ENCODE assay signal across 1 cellular context in the genomic region with DNA sequence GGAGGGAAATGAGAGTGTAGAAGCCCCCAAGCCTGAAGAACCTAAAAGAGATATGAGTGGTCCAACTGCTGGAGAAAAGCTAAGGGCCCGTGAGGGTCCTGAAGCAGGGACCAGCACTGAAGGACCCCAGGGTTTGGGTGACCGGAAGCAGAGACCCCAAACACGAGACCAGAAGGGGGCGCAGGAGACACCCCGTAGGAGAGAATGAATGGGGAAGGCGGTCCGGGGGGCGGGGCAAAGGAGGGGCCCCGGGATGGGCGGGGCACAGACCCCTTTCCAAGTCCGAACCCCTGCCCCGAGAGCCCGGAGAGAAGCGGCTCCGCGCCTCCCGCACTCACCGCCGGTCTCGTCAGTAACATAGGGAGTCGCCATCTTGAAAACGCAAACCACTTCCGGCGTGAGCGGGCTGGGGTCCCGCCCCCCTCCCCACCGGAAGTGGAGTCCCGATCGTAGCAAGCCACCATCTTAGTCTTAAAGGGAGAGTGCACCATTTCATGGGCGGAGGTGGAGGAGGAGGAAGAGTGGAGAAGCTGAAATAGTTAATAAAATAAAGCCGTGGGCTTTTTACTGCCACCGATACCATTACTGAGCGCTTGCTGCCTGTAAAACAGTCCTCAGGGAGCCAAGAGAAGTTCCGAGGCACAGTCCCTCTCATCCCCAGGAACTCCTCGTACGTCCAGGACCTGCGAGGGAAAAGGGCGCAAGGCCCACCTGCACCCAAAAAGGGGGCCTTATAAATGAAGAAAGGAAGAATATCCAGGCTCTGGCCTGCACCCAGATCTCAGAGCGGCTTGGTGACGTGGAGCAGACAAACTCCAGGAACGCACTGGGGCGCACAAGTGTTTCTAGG.
TF ChIP-seq lines count a peak whose summit lies in the region.

No MANE protein-coding gene starts in this region.

TF ChIP-seq in K562, 482 proteins besides CTCF, POLR2A, EP300 and RAD21 (continued from another document and continues in another):
- TF ChIP-seq, protein P1, sequence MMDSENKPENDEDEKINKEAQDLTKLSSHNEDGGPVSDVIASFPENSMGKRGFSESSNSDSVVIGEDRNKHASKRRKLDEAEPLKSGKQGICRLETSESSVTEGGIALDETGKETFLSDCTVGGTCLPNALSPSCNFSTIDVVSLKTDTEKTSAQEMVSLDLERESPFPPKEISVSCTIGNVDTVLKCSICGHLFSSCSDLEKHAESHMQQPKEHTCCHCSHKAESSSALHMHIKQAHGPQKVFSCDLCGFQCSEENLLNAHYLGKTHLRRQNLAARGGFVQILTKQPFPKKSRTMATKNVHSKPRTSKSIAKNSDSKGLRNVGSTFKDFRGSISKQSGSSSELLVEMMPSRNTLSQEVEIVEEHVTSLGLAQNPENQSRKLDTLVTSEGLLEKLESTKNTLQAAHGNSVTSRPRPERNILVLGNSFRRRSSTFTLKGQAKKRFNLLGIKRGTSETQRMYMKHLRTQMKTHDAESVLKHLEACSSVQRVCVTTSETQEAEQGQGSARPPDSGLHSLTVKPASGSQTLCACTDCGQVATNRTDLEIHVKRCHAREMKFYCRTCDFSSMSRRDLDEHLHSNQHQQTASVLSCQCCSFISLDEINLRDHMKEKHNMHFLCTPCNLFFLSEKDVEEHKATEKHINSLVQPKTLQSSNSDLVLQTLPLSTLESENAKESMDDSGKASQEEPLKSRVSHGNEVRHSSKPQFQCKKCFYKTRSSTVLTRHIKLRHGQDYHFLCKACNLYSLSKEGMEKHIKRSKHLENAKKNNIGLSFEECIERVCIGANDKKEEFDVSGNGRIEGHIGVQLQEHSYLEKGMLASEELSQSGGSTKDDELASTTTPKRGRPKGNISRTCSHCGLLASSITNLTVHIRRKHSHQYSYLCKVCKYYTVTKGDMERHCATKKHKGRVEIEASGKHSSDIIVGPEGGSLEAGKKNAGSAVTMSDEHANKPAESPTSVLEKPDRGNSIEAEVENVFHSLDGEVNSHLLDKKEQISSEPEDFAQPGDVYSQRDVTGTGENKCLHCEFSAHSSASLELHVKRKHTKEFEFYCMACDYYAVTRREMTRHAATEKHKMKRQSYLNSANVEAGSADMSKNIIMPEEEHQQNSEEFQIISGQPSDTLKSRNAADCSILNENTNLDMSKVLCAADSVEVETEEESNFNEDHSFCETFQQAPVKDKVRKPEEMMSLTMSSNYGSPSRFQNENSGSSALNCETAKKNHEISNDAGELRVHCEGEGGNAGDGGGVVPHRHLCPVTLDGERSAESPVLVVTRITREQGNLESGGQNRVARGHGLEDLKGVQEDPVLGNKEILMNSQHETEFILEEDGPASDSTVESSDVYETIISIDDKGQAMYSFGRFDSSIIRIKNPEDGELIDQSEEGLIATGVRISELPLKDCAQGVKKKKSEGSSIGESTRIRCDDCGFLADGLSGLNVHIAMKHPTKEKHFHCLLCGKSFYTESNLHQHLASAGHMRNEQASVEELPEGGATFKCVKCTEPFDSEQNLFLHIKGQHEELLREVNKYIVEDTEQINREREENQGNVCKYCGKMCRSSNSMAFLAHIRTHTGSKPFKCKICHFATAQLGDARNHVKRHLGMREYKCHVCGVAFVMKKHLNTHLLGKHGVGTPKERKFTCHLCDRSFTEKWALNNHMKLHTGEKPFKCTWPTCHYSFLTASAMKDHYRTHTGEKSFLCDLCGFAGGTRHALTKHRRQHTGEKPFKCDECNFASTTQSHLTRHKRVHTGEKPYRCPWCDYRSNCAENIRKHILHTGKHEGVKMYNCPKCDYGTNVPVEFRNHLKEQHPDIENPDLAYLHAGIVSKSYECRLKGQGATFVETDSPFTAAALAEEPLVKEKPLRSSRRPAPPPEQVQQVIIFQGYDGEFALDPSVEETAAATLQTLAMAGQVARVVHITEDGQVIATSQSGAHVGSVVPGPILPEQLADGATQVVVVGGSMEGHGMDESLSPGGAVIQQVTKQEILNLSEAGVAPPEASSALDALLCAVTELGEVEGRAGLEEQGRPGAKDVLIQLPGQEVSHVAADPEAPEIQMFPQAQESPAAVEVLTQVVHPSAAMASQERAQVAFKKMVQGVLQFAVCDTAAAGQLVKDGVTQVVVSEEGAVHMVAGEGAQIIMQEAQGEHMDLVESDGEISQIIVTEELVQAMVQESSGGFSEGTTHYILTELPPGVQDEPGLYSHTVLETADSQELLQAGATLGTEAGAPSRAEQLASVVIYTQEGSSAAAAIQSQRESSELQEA (IDR thresholded peaks at IDR 0.05; ENCODE audit: low read depth) = 0 out of 2 replicates have a peak, but pooled peaks have one; percentile 16
- TF ChIP-seq, protein P2, sequence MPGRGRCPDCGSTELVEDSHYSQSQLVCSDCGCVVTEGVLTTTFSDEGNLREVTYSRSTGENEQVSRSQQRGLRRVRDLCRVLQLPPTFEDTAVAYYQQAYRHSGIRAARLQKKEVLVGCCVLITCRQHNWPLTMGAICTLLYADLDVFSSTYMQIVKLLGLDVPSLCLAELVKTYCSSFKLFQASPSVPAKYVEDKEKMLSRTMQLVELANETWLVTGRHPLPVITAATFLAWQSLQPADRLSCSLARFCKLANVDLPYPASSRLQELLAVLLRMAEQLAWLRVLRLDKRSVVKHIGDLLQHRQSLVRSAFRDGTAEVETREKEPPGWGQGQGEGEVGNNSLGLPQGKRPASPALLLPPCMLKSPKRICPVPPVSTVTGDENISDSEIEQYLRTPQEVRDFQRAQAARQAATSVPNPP (IDR thresholded peaks at IDR 0.05; ENCODE audit: borderline replicate concordance, insufficient read depth, insufficient read length) = no peak
- 0 out of 2 replicates have a peak, but pooled peaks have one; percentile 33 for TF ChIP-seq RNF2 (IDR thresholded peaks at IDR 0.05)
- TF ChIP-seq MCM5 (IDR thresholded peaks at IDR 0.05; ENCODE audit: low read depth) = no peak
- peak; percentile 51 for TF ChIP-seq NCOA4 (IDR thresholded peaks at IDR 0.05; ENCODE audit: partially characterized antibody)
- 0 out of 2 replicates have a peak, but pooled peaks have one; percentile 11 for TF ChIP-seq PML (IDR thresholded peaks at IDR 0.05; ENCODE audit: low read length)
- TF ChIP-seq EHMT2 (IDR thresholded peaks at IDR 0.05) = no peak
- no peak for TF ChIP-seq NFXL1 (CRISPR knock-in tag; IDR thresholded peaks at IDR 0.05)
- TF ChIP-seq CBFB (CRISPR knock-in tag; IDR thresholded peaks at IDR 0.05) = no peak
- TF ChIP-seq SP1 (CRISPR knock-in tag; IDR thresholded peaks at IDR 0.05) = peak; percentile 46
- TF ChIP-seq, protein P3, sequence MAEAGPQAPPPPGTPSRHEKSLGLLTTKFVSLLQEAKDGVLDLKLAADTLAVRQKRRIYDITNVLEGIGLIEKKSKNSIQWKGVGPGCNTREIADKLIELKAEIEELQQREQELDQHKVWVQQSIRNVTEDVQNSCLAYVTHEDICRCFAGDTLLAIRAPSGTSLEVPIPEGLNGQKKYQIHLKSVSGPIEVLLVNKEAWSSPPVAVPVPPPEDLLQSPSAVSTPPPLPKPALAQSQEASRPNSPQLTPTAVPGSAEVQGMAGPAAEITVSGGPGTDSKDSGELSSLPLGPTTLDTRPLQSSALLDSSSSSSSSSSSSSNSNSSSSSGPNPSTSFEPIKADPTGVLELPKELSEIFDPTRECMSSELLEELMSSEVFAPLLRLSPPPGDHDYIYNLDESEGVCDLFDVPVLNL (CRISPR knock-in tag; IDR thresholded peaks at IDR 0.05; ENCODE audit: low read depth) = no peak
- TF ChIP-seq ZNF75A (CRISPR knock-in tag; IDR thresholded peaks at IDR 0.05) = no peak
- TF ChIP-seq YBX1 (IDR thresholded peaks at IDR 0.05) = no peak
- no peak for TF ChIP-seq HMGN3 (IDR thresholded peaks at IDR 0.05; ENCODE audit: borderline replicate concordance, extremely low read depth, insufficient read length, low read depth, low read length)
- TF ChIP-seq BRD4 (IDR thresholded peaks at IDR 0.05) = peak; percentile 59; the same call in 1 of the 2 replicates
- peak; percentile 44; the same call in 1 of the 2 replicates for TF ChIP-seq RBFOX2 (IDR thresholded peaks at IDR 0.05; ENCODE audit: low read depth, low read length)
- TF ChIP-seq, protein P4, sequence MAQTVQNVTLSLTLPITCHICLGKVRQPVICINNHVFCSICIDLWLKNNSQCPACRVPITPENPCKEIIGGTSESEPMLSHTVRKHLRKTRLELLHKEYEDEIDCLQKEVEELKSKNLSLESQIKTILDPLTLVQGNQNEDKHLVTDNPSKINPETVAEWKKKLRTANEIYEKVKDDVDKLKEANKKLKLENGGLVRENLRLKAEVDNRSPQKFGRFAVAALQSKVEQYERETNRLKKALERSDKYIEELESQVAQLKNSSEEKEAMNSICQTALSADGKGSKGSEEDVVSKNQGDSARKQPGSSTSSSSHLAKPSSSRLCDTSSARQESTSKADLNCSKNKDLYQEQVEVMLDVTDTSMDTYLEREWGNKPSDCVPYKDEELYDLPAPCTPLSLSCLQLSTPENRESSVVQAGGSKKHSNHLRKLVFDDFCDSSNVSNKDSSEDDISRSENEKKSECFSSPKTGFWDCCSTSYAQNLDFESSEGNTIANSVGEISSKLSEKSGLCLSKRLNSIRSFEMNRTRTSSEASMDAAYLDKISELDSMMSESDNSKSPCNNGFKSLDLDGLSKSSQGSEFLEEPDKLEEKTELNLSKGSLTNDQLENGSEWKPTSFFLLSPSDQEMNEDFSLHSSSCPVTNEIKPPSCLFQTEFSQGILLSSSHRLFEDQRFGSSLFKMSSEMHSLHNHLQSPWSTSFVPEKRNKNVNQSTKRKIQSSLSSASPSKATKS (CRISPR knock-in tag; IDR thresholded peaks at IDR 0.05) = no peak
- no peak for TF ChIP-seq ZNF436 (CRISPR knock-in tag; IDR thresholded peaks at IDR 0.05)
- TF ChIP-seq, protein P5, sequence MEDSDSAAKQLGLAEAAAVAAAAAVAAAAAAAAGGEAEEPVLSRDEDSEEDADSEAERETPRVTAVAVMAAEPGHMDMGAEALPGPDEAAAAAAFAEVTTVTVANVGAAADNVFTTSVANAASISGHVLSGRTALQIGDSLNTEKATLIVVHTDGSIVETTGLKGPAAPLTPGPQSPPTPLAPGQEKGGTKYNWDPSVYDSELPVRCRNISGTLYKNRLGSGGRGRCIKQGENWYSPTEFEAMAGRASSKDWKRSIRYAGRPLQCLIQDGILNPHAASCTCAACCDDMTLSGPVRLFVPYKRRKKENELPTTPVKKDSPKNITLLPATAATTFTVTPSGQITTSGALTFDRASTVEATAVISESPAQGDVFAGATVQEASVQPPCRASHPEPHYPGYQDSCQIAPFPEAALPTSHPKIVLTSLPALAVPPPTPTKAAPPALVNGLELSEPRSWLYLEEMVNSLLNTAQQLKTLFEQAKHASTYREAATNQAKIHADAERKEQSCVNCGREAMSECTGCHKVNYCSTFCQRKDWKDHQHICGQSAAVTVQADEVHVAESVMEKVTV (CRISPR knock-in tag; IDR thresholded peaks at IDR 0.05) = no peak
- peak; percentile 71; the same call in 1 of the 2 replicates for TF ChIP-seq HDAC2 (IDR thresholded peaks at IDR 0.05)
- TF ChIP-seq CBX3 (IDR thresholded peaks at IDR 0.05; ENCODE audit: borderline replicate concordance in 1 of 2, low read length in 2 of 2) = no peak; a peak in 1 of 3 replicates
- TF ChIP-seq BCL6 (CRISPR knock-in tag; IDR thresholded peaks at IDR 0.05) = no peak
- TF ChIP-seq CREB1 (IDR thresholded peaks at IDR 0.05) = no peak
- TF ChIP-seq CREB1 (CRISPR knock-in tag; IDR thresholded peaks at IDR 0.05) = peak; percentile 44; the same call in 1 of the 2 replicates
- TF ChIP-seq, protein P6, sequence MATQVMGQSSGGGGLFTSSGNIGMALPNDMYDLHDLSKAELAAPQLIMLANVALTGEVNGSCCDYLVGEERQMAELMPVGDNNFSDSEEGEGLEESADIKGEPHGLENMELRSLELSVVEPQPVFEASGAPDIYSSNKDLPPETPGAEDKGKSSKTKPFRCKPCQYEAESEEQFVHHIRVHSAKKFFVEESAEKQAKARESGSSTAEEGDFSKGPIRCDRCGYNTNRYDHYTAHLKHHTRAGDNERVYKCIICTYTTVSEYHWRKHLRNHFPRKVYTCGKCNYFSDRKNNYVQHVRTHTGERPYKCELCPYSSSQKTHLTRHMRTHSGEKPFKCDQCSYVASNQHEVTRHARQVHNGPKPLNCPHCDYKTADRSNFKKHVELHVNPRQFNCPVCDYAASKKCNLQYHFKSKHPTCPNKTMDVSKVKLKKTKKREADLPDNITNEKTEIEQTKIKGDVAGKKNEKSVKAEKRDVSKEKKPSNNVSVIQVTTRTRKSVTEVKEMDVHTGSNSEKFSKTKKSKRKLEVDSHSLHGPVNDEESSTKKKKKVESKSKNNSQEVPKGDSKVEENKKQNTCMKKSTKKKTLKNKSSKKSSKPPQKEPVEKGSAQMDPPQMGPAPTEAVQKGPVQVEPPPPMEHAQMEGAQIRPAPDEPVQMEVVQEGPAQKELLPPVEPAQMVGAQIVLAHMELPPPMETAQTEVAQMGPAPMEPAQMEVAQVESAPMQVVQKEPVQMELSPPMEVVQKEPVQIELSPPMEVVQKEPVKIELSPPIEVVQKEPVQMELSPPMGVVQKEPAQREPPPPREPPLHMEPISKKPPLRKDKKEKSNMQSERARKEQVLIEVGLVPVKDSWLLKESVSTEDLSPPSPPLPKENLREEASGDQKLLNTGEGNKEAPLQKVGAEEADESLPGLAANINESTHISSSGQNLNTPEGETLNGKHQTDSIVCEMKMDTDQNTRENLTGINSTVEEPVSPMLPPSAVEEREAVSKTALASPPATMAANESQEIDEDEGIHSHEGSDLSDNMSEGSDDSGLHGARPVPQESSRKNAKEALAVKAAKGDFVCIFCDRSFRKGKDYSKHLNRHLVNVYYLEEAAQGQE (CRISPR knock-in tag; IDR thresholded peaks at IDR 0.05; ENCODE audit: low read depth) = no peak
- peak; percentile 65 for TF ChIP-seq HCFC1 (IDR thresholded peaks at IDR 0.05; ENCODE audit: low read depth, low read length)
- TF ChIP-seq POLR2H (tag; IDR thresholded peaks at IDR 0.05; ENCODE audit: low read depth) = 0 out of 2 replicates have a peak, but pooled peaks have one; percentile 0
- TF ChIP-seq MTA3 (IDR thresholded peaks at IDR 0.05; ENCODE audit: borderline replicate concordance) = 0 out of 2 replicates have a peak, but pooled peaks have one; percentile 15
- TF ChIP-seq ZNF766 (CRISPR knock-in tag; conservative IDR thresholded peaks at IDR 0.05) = no peak
- no peak for TF ChIP-seq ZNF165 (CRISPR knock-in tag; IDR thresholded peaks at IDR 0.05; ENCODE audit: borderline replicate concordance)
- TF ChIP-seq, protein P7, sequence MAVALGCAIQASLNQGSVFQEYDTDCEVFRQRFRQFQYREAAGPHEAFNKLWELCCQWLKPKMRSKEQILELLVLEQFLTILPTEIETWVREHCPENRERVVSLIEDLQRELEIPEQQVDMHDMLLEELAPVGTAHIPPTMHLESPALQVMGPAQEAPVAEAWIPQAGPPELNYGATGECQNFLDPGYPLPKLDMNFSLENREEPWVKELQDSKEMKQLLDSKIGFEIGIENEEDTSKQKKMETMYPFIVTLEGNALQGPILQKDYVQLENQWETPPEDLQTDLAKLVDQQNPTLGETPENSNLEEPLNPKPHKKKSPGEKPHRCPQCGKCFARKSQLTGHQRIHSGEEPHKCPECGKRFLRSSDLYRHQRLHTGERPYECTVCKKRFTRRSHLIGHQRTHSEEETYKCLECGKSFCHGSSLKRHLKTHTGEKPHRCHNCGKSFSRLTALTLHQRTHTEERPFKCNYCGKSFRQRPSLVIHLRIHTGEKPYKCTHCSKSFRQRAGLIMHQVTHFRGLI (CRISPR knock-in tag; IDR thresholded peaks at IDR 0.05) = no peak
- no peak for TF ChIP-seq CHCHD3 (CRISPR knock-in tag; IDR thresholded peaks at IDR 0.05)
- no peak for TF ChIP-seq GABPB2 (CRISPR knock-in tag; conservative IDR thresholded peaks at IDR 0.05)
- TF ChIP-seq TRIM24 (IDR thresholded peaks at IDR 0.05) = peak; percentile 26 to 44; a peak in 3 of 4 replicates
